8 cellular contexts compared by ENCODE assay signal in genomic region chr6:108944058-108944457, GRCh38.
DNase-seq lines count a peak whose midpoint lies in the region; ATAC-seq, FAIRE-seq and TF ChIP-seq lines count a peak whose summit lies in the region.
"Had no signal": no experiment of that assay in that cellular context is flagged by ENCODE, and none has a peak within 500 bp of the region (broad histone marks: within the 10 kb centered on the region; RNA-seq: fewer than 3 reads in every experiment).

No MANE protein-coding gene starts in this region.

- H3K4me3 ChIP-seq in Jurkat, Clone E6-1 (ENCODE audit: low read length), result no peak overlapping the region
- H3K4me3 ChIP-seq in body of pancreas, result no peak overlapping the region
- H3K4me3 ChIP-seq in tibial artery, result no peak overlapping the region
- H3K4me3 ChIP-seq in small intestine (ENCODE audit: low read depth in 1 of 2, low read length in 2 of 2), result no peak overlapping the region
- H3K4me3 ChIP-seq in pancreas, result no peak overlapping the region
- H3K4me3 ChIP-seq: SJSA1 had no signal

- in situ Hi-C loops in GM13977 (cut with MboI; ENCODE audit: low pct_unique_long_range_greater_than_20kb, low sequenced_read_pairs, unreplicated experiment), result no loop called here

- TF ChIP-seq CTCF in body of pancreas (IDR thresholded peaks at IDR 0.05) (no peak), tibial artery (IDR thresholded peaks at IDR 0.05) (no peak), GM13977 (IDR thresholded peaks at IDR 0.05; ENCODE audit: extremely low read depth, insufficient read depth, missing control alignments) (no peak), pancreas (IDR thresholded peaks at IDR 0.05) (no peak)

- H3K27me3 ChIP-seq in body of pancreas (no peaks in the 10 kb centered on the region), tibial artery (no peaks in the 10 kb centered on the region), small intestine (ENCODE audit: control insufficient read depth in 2 of 2, insufficient read depth in 2 of 2, low read length in 2 of 2) (no peaks in the 10 kb centered on the region), pancreas (no peaks in the 10 kb centered on the region)
- H3K27me3 ChIP-seq: SJSA1 had no signal

- no peaks in the 10 kb centered on the region for H3K36me3 ChIP-seq in body of pancreas (replicated peaks in 1 of 2; ENCODE audit: insufficient read depth in 1 of 2, low read depth in 2 of 2)
- no peaks in the 10 kb centered on the region for H3K36me3 ChIP-seq in tibial artery
- H3K36me3 ChIP-seq in small intestine (ENCODE audit: control insufficient read depth in 2 of 2, insufficient read depth in 2 of 2, low read length in 2 of 2), result no peaks in the 10 kb centered on the region
- H3K36me3 ChIP-seq in pancreas, result no peaks in the 10 kb centered on the region
- H3K36me3 ChIP-seq: SJSA1 had no signal

- DNase-seq in Jurkat, Clone E6-1 (ENCODE audit: low read depth, low spot score), result peak; percentile 32
- DNase-seq in body of pancreas (no peak), mesenteric fat pad (ENCODE audit: low spot score) (peak; percentile 12), tibial artery (no peak), small intestine (no peak), GM13977 (ENCODE audit: low spot score) (no peak), pancreas (no peak)

- 85% methylated on average over 1 of the region's 1 CpG; no CpG with 5 or more reads in 1 of the 2 donors for WGBS in body of pancreas, 2 donors
- WGBS in small intestine, 3 donors, result 88 to 100% (median 100%) methylated on average over 1 of the region's 1 CpG
- 91 to 96% methylated on average over 1 of the region's 1 CpG for WGBS in pancreas, 2 donors

- ATAC-seq in body of pancreas, result no peak
- no peak for ATAC-seq in pancreas

- H3K27ac ChIP-seq in body of pancreas (peak overlapping the region; percentile 8 to 76 (median 71)), tibial artery (peak overlapping the region; percentile 81 to 84), small intestine (ENCODE audit: low read depth in 1 of 2, low read length in 1 of 2) (peak overlapping the region in 1 of 2 donors; percentile 73), pancreas (peak overlapping the region in 2 of 4 donors; percentile 61 to 71)
- H3K27ac ChIP-seq: SJSA1 had no signal

- H3K9me3 ChIP-seq in body of pancreas, result no peaks in the 10 kb centered on the region
- no peaks in the 10 kb centered on the region for H3K9me3 ChIP-seq in tibial artery
- no peaks in the 10 kb centered on the region for H3K9me3 ChIP-seq in small intestine (ENCODE audit: control insufficient read depth, low read depth)
- no peaks in the 10 kb centered on the region for H3K9me3 ChIP-seq in pancreas
- H3K9me3 ChIP-seq: SJSA1 had no signal

- H3K4me1 ChIP-seq in body of pancreas (peaks cover 46% of the 10 kb centered on the region), tibial artery (peaks cover 0 to 58% (median 45%) of the 10 kb centered on the region in 4 donors), small intestine (ENCODE audit: control insufficient read depth in 2 of 2, insufficient read depth in 1 of 2, low read depth in 1 of 2, low read length in 1 of 2) (peaks cover 0 to 14% of the 10 kb centered on the region in 2 donors), pancreas (peaks cover 24 to 62% (median 51%) of the 10 kb centered on the region in 3 donors)

- no peak for FAIRE-seq in small intestine (lab: Jason Lieb, UNC)
- FAIRE-seq in pancreas (lab: Jason Lieb, UNC), result no peak

- TF ChIP-seq POLR2A in body of pancreas (IDR thresholded peaks at IDR 0.05), result no peak

- intact Hi-C loops in body of pancreas (cut with DNase I), result no loop called here
- intact Hi-C loops in tibial artery (cut with DNase I; ENCODE audit: low total_unique reads), result no loop called here
- intact Hi-C loops in pancreas (cut with DNase I), result no loop called here

Comparison
In these comparisons a context has a peak if more than half of its experiments do, and no peak if none do; other contexts are left out.
1. DNase-seq: peak in Jurkat, Clone E6-1 (single experiment) and mesenteric fat pad (single experiment); none in body of pancreas (0 of 4), tibial artery (0 of 2), small intestine (single experiment), GM13977 (single experiment) and pancreas (0 of 6).